In genomic region chr16:88382491-88383400, GRCh38 we compare ENCODE assay signal across 9 cellular contexts. TPM values are rescaled to one million over a fixed set of nuclear protein-coding genes. Genes with fewer than 3 reads are reported as not detected.
DNase-seq lines count a peak whose midpoint lies in the region; ATAC-seq and TF ChIP-seq lines count a peak whose summit lies in the region.
"Had no signal": no experiment of that assay in that cellular context is flagged by ENCODE, and none has a peak within 500 bp of the region (broad histone marks: within the 10 kb centered on the region; RNA-seq: fewer than 3 reads in every experiment).

Gene ZNF469, plus strand, starts transcription at chr16:88382959. Its CDS starts 44,512 bp downstream, at chr16:88427471.

- no peaks in the 10 kb centered on the region for H3K27me3 Mint-ChIP-seq in osteocyte (ENCODE audit: unreplicated experiment)

- no peaks in the 10 kb centered on the region for H3K9me3 Mint-ChIP-seq in osteocyte (ENCODE audit: unreplicated experiment)

- DNase-seq in CD1c-positive myeloid dendritic cell (ENCODE audit: extremely low spot score) (peak; percentile 1), RPMI8226 (peak; percentile 24), glomerular visceral epithelial cell (ENCODE audit: extremely low spot score) (peak; percentile 30), osteocyte (ENCODE audit: extremely low spot score, unreplicated experiment) (no peak), COLO829 (ENCODE audit: low spot score) (no peak), amniotic stem cell (lab: John Stamatoyannopoulos, UW) (no peak)
- DNase-seq: T-helper 2 cell had no signal

- peak within 1 kb of the TSS; percentile 78 for H3K4me3 Mint-ChIP-seq in osteocyte (ENCODE audit: unreplicated experiment)

- peaks cover 11% of the 10 kb centered on the region for H3K4me1 Mint-ChIP-seq in osteocyte (ENCODE audit: unreplicated experiment)

- H3K36me3 Mint-ChIP-seq in osteocyte (ENCODE audit: unreplicated experiment), result no peaks in the 10 kb centered on the region

- no peak for ATAC-seq in HG03095 (IDR thresholded peaks at IDR 0.05; ENCODE audit: unreplicated experiment)
- ATAC-seq in GM21423 (IDR thresholded peaks at IDR 0.05; ENCODE audit: unreplicated experiment), result no peak

- H3K27ac Mint-ChIP-seq in osteocyte (ENCODE audit: unreplicated experiment), result no peak within 1 kb of the TSS

- no peak for TF ChIP-seq CTCF in osteocyte (IDR thresholded peaks at IDR 0.05)

RNA-seq across cellular contexts. Expression of gene ZNF469, which starts in this region (rescaled TPM):
- total RNA-seq in osteocyte, result 4.1 and 4.6 TPM in 2 replicates

Comparison
In these comparisons a context has a peak if more than half of its experiments do, and no peak if none do; other contexts are left out.
1. DNase-seq: peak in CD1c-positive myeloid dendritic cell (single experiment), RPMI8226 (single experiment) and glomerular visceral epithelial cell (single experiment); none in osteocyte (single experiment), COLO829 (single experiment) and amniotic stem cell (single experiment).